ENCODE assay signal across 8 cellular contexts in the genomic region with DNA sequence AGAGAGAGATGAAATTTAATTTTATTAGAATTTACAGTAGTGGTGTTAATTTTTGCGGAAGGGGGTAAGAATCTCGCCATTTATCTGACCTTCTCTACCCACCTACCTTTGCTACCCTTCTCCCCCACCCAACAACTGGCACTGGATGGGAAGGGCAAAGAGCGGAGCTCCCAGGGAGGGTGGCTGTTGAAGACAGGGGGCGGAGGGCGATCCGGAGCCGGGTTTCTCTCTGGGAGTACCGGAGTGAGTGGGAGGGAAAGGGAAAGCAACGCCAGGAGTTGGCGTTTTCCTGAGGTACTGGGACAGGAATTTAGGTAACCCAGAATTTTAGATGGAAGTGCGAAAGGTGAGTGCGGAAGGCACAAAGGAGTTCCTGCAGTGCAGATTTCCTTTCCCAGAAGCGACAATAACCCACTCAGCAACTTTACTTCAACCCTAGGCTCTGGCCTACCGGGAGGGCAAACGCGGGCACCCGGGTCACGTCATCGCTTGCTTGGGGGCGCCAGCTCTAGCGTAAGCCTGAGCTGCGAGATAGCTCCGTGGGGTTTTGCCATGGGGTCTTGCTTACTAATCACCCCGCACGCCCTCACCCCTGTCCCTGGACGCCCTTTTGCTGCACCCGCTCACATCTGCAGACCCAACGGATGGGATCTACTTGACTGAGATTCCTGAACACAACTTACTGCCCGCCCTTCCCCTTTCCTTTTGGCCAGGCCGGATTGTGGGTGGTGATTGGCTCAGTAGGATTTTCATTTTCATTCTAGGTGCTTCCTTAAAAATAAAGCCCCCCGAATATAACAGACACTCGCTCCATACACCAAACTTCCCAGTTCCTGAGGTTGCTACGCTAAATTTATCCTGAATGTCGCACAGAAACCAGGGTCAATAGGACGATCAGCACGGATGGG.
DNase-seq lines count a peak whose midpoint lies in the region; ATAC-seq and TF ChIP-seq lines count a peak whose summit lies in the region.
"Had no signal": no experiment of that assay in that cellular context is flagged by ENCODE, and none has a peak within 500 bp of the region (broad histone marks: within the 10 kb centered on the region; RNA-seq: fewer than 3 reads in every experiment).

No MANE protein-coding gene starts in this region.

- ATAC-seq in GM21529 (IDR thresholded peaks at IDR 0.05; ENCODE audit: unreplicated experiment), result no peak
- ATAC-seq in GM18861 (IDR thresholded peaks at IDR 0.05; ENCODE audit: unreplicated experiment), result no peak

- DNase-seq in GM13977 (ENCODE audit: low spot score), result peak; percentile 22
- DNase-seq in NCI-H2227 treated with DMSO at 0.1 percent for 48 hours (lab: John Stamatoyannopoulos, UW), result peak; percentile 16
- no peak for DNase-seq in iPS DF 6.9 (ENCODE audit: low read depth, low spot score)
- no peak for DNase-seq in sigmoid colon
- DNase-seq in head of caudate nucleus, result no peak
- DNase-seq: stimulated activated CD4-positive, alpha-beta T cell treated with anti-CD3 and anti-CD28 coated beads, Interleukin-4, amount 100 ng/mL, for 24 hours had no signal

- no peak for TF ChIP-seq POLR2A in sigmoid colon (IDR thresholded peaks at IDR 0.05)

- in situ Hi-C loops in GM13977 (cut with MboI; ENCODE audit: low pct_unique_long_range_greater_than_20kb, low sequenced_read_pairs, unreplicated experiment), result no loop called here

- no peak for TF ChIP-seq CTCF in GM13977 (IDR thresholded peaks at IDR 0.05; ENCODE audit: extremely low read depth, insufficient read depth, missing control alignments)
- no peak for TF ChIP-seq CTCF in sigmoid colon (IDR thresholded peaks at IDR 0.05)

- H3K27me3 ChIP-seq in iPS DF 6.9 (ENCODE audit: control insufficient read depth, insufficient read depth, low read length) (peaks cover 89% of the 10 kb centered on the region), sigmoid colon (peaks cover 15 to 82% (median 54%) of the 10 kb centered on the region in 3 donors)

- no peaks in the 10 kb centered on the region for H3K9me3 ChIP-seq in iPS DF 6.9 (ENCODE audit: control insufficient read depth, insufficient read depth, low read length)
- H3K9me3 ChIP-seq in sigmoid colon, result no peaks in the 10 kb centered on the region

- H3K4me3 ChIP-seq in iPS DF 6.9 (ENCODE audit: low read length), result peak overlapping the region; percentile 1; the same call in 1 of the 2 replicates
- H3K4me3 ChIP-seq in sigmoid colon, result peak overlapping the region in 3 of 4 donors; percentile 33 to 54 (median 44)

- whole genome bisulfite sequencing in iPS DF 6.9 (ENCODE audit: insufficient coverage, insufficient read length), result no CpG with 5 or more reads among the region's 36 CpGs
- WGBS in sigmoid colon, 2 donors, result 8 to 9% methylated on average over 36 of the region's 36 CpGs

- H3K36me3 ChIP-seq in iPS DF 6.9 (ENCODE audit: control insufficient read depth, insufficient read depth, low read length) (no peaks in the 10 kb centered on the region), sigmoid colon (no peaks in the 10 kb centered on the region)

- intact Hi-C loops in sigmoid colon (cut with DNase I), result no loop called here
- intact Hi-C loops in head of caudate nucleus (cut with DNase I), result no loop called here

- no peak overlapping the region for H3K27ac ChIP-seq in iPS DF 6.9 (ENCODE audit: low read length)
- H3K27ac ChIP-seq in sigmoid colon, result no peak overlapping the region

- H3K4me1 ChIP-seq in iPS DF 6.9 (ENCODE audit: control insufficient read depth, insufficient read depth, low read length) (peaks cover 12% of the 10 kb centered on the region), sigmoid colon (peaks cover 0 to 38% (median 20%) of the 10 kb centered on the region in 4 donors)

- no peak for TF ChIP-seq EP300 in sigmoid colon (IDR thresholded peaks at IDR 0.05)

Comparison
In these comparisons a context has a peak if more than half of its experiments do, and no peak if none do; other contexts are left out.
1. DNase-seq: peak in GM13977 (single experiment) and NCI-H2227 treated with DMSO at 0.1 percent for 48 hours (single experiment); none in iPS DF 6.9 (single experiment), sigmoid colon (single experiment) and head of caudate nucleus (0 of 42).